Comparison of ENCODE assay signal across 12 cellular contexts in the genomic region with DNA sequence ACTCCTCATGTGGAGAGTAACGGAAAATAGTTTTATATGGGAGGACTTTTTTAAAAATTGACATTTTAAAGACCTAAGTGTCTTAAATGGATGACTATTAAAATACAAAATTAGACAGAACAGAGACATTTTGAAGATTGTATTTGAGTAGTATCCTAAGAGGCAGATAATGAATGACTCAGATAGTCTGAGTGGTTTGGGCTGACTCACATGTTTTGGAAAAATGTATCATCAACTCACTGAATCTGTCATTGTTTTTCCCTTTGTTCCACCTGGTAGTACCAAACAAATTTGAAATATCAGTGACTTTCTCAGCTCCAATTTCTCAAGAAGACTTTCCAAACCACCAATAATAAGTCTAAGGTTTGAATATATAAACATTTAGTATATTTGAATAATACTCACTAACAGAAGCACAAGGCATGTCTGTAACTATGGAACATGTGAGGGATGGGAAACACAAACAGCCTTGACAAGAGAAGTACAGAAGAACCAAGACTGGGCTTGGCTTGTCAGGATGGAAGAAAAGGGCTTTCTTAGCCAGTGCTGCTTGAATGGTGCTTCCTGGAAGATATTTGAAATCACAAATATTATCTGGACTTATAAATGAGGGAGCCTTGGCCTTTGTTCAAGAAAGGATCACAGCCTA.
DNase-seq lines count a peak whose midpoint lies in the region; TF ChIP-seq lines count a peak whose summit lies in the region.
"Had no signal": no experiment of that assay in that cellular context is flagged by ENCODE, and none has a peak within 500 bp of the region (broad histone marks: within the 10 kb centered on the region; RNA-seq: fewer than 3 reads in every experiment).

No MANE protein-coding gene starts in this region.

- no peaks in the 10 kb centered on the region for H4K20me1 ChIP-seq in osteoblast (ENCODE audit: insufficient read depth, low read length)

- H3K4me1 ChIP-seq in osteoblast (ENCODE audit: insufficient read depth, low read length) (peaks cover 20% of the 10 kb centered on the region), esophagus squamous epithelium (no peaks in the 10 kb centered on the region)

- intact Hi-C loops in esophagus squamous epithelium (cut with DNase I): no loop called here

- TF ChIP-seq POLR2A in esophagus squamous epithelium (IDR thresholded peaks at IDR 0.05): no peak

- H3K27ac ChIP-seq in osteoblast (ENCODE audit: low read depth, low read length): peak overlapping the region; percentile 71
- H3K27ac ChIP-seq in esophagus squamous epithelium: no peak overlapping the region

- peak overlapping the region; percentile 42 for H3K4me2 ChIP-seq in osteoblast (ENCODE audit: insufficient read depth, low read length)

- H3K36me3 ChIP-seq in osteoblast (ENCODE audit: insufficient read depth, low read length): no peaks in the 10 kb centered on the region
- H3K36me3 ChIP-seq in esophagus squamous epithelium: no peaks in the 10 kb centered on the region
- H3K36me3 ChIP-seq: thyroid gland had no signal

- TF ChIP-seq CTCF in choroid plexus epithelial cell (conservative IDR thresholded peaks at IDR 0.05; ENCODE audit: low read depth, low read length): no peak
- TF ChIP-seq CTCF in osteoblast (IDR thresholded peaks at IDR 0.05; ENCODE audit: extremely low read depth, low read depth, low read length): no peak
- no peak for TF ChIP-seq CTCF in esophagus squamous epithelium (IDR thresholded peaks at IDR 0.05)

- H3K27me3 ChIP-seq in osteoblast (ENCODE audit: insufficient read depth, low read length) (no peaks in the 10 kb centered on the region), esophagus squamous epithelium (no peaks in the 10 kb centered on the region)
- H3K27me3 ChIP-seq: thyroid gland had no signal

- no peak overlapping the region for H2AFZ ChIP-seq in osteoblast (ENCODE audit: low read length)

- no peaks in the 10 kb centered on the region for H3K79me2 ChIP-seq in osteoblast (ENCODE audit: insufficient read depth, low read length)

- H3K9me3 ChIP-seq in osteoblast (ENCODE audit: low read depth, low read length): no peaks in the 10 kb centered on the region
- H3K9me3 ChIP-seq in esophagus squamous epithelium: no peaks in the 10 kb centered on the region
- H3K9me3 ChIP-seq: thyroid gland had no signal

- 81 to 85% methylated on average over 1 of the region's 1 CpG for WGBS in esophagus squamous epithelium, 2 donors

- peak; percentile 46 for DNase-seq in GM04504 (ENCODE audit: low read depth)
- peak; percentile 14 to 30 for DNase-seq in NCI-H526 (lab: John Stamatoyannopoulos, UW)
- DNase-seq in choroid plexus epithelial cell (ENCODE audit: low read depth): peak; percentile 86
- DNase-seq in osteoblast (ENCODE audit: insufficient read length, low spot score, missing footprints): peak; percentile 36
- DNase-seq in esophagus squamous epithelium (lab: John Stamatoyannopoulos, UW): no peak
- DNase-seq in globus pallidus (ENCODE audit: low spot score): no peak
- DNase-seq in cerebellar cortex (ENCODE audit: low spot score): no peak
- DNase-seq in COR-L47 (lab: John Stamatoyannopoulos, UW): no peak
- DNase-seq: activated CD4-positive, alpha-beta T cell treated with anti-CD3 and anti-CD28 coated beads for 48 hours; NCI-H2081 treated with DMSO at 0.1 percent for 48 hours; Right ventricle myocardium superior; thyroid gland had no signal

- H3K4me3 ChIP-seq in choroid plexus epithelial cell (ENCODE audit: low read depth, low read length) (no peak overlapping the region), osteoblast (ENCODE audit: insufficient read depth, low read length) (no peak overlapping the region), esophagus squamous epithelium (no peak overlapping the region)
- H3K4me3 ChIP-seq: thyroid gland had no signal

Comparison
In these comparisons a context has a peak if more than half of its experiments do, and no peak if none do; other contexts are left out.
1. DNase-seq: peak in GM04504 (single experiment), NCI-H526 (2 of 2), choroid plexus epithelial cell (single experiment) and osteoblast (single experiment); none in esophagus squamous epithelium (single experiment), globus pallidus (single experiment), cerebellar cortex (single experiment) and COR-L47 (single experiment).